ENCODE assay signal across 8 cellular contexts in genomic region chr6:148342146-148343027, GRCh38. TPM values are rescaled to one million over a fixed set of nuclear protein-coding genes. Genes with fewer than 3 reads are reported as not detected.
A peak's percentile ranks its signal among the peaks of the same experiment; 100 is the strongest.
DNase-seq lines count a peak whose midpoint lies in the region; ATAC-seq and TF ChIP-seq lines count a peak whose summit lies in the region.

Gene SASH1 (plus strand): TSS chr6:148342838. CDS start chr6:148343068, 230 bp downstream.

- H3K27ac Mint-ChIP-seq in Caco-2 (ENCODE audit: unreplicated experiment), result peak within 1 kb of the TSS; percentile 98

- no TSS peak for BruUV-seq in Caco-2 (replicated peaks; lab: Mats Ljungman, UMichigan)

- H3K36me3 Mint-ChIP-seq in Caco-2 (ENCODE audit: insufficient read depth, unreplicated experiment), result peaks cover 14% of the 10 kb centered on the region

- in situ Hi-C loops in T47D (cut with HindIII; ENCODE audit: low pct_unique_long_range_greater_than_20kb, low sequenced_read_pairs), result no loop called here

- peak within 1 kb of the TSS; percentile 95 for H3K27ac ChIP-seq in RWPE1

- TF ChIP-seq CTCF in Caco-2 (IDR thresholded peaks at IDR 0.05; ENCODE audit: insufficient read depth in 1 of 2, low read depth in 1 of 2, low read length in 1 of 2, severe bottlenecking in 1 of 2, unreplicated experiment in 1 of 2) (no peak), RWPE1 (conservative IDR thresholded peaks at IDR 0.05; ENCODE audit: low read depth) (no peak)

- DNase-seq in Caco-2 (peak; percentile 82 to 84), HS-5 (ENCODE audit: low read depth) (peak; percentile 60), RWPE1 (ENCODE audit: low spot score) (peak; percentile 77), T47D (ENCODE audit: low read depth in 1 of 2, low spot score in 1 of 2) (peak; percentile 41 to 86), iPS DF 4.7 (ENCODE audit: extremely low read depth, low spot score) (peak; percentile 69), pulmonary artery endothelial cell (ENCODE audit: low read depth, low spot score) (peak; percentile 63)

- H3K4me3 ChIP-seq in Caco-2 (ENCODE audit: low read depth, low read length), result peak within 1 kb of the TSS; percentile 84

- intact Hi-C loops in Caco-2 (cut with micrococcal nuclease; ENCODE audit: unreplicated experiment), result loop anchor here (1.0 to 5.0 kb wide), 4 partner anchors 35 to 160 kb away; no protein-coding TSS in a partner anchor

- no peaks in the 10 kb centered on the region for H3K9me3 Mint-ChIP-seq in Caco-2 (ENCODE audit: unreplicated experiment)

- POLR2A ChIA-PET in Caco-2 (lab: Charles Lee) (interaction anchor here (0.7 kb wide), 1 partner anchor 89 kb away, joined by 17 read pairs; no protein-coding TSS in a partner anchor), RWPE1 (lab: Yijun Ruan, JAX; ENCODE audit: low non-redundant PET) (interaction anchor here (0.7 to 1.0 kb wide), 2 partner anchors 14 to 72 kb away, joined by 3 read pairs; no protein-coding TSS in a partner anchor)

- H3K4me1 Mint-ChIP-seq in Caco-2 (ENCODE audit: low read depth, unreplicated experiment), result peaks cover 19% of the 10 kb centered on the region

- peak; percentile 50 for ATAC-seq in GM21367 (IDR thresholded peaks at IDR 0.05; ENCODE audit: unreplicated experiment)
- no peak for ATAC-seq in HG02870 (IDR thresholded peaks at IDR 0.05; ENCODE audit: unreplicated experiment)

- H3K27me3 ChIP-seq in Caco-2 (replicated peaks; ENCODE audit: control insufficient read depth, insufficient read depth, low read length), result no peaks in the 10 kb centered on the region

- peak within 1 kb of the TSS; percentile 84 for H3K4me3 Mint-ChIP-seq in Caco-2 (ENCODE audit: unreplicated experiment)

- no peaks in the 10 kb centered on the region for H3K36me3 ChIP-seq in Caco-2 (ENCODE audit: control insufficient read depth, insufficient read depth, low read length)

- H3K4me1 ChIP-seq in Caco-2, result peaks cover 20% of the 10 kb centered on the region

- H3K9me3 ChIP-seq in Caco-2, result no peaks in the 10 kb centered on the region

- no peaks in the 10 kb centered on the region for H3K27me3 Mint-ChIP-seq in Caco-2 (ENCODE audit: insufficient read depth, unreplicated experiment)

- CTCF ChIA-PET in Caco-2 (lab: Charles Lee) (interaction anchor here (0.7 kb wide), 1 partner anchor 163 kb away, joined by 4 read pairs; no protein-coding TSS in a partner anchor), RWPE1 (lab: Yijun Ruan, JAX) (no interaction called here)

RNA-seq across cellular contexts. Expression of gene SASH1, which starts in this region (rescaled TPM):
- total RNA-seq in Caco-2 (2022) (41.7 and 42.0 TPM in 2 replicates), pulmonary artery endothelial cell (89.6 and 102 TPM in 2 replicates)
